In genomic region chr20:1122388-1123315, GRCh38 we compare ENCODE assay signal across 8 cellular contexts. TPM values are rescaled to one million over a fixed set of nuclear protein-coding genes. Genes with fewer than 3 reads are reported as not detected.
DNase-seq lines count a peak whose midpoint lies in the region; ATAC-seq, FAIRE-seq and TF ChIP-seq lines count a peak whose summit lies in the region.

No MANE protein-coding gene starts in this region.

- FAIRE-seq in endothelial cell of umbilical vein (lab: Jason Lieb, UNC) (peak; percentile 90), urothelium cell line (lab: Jason Lieb, UNC) (no peak)

- intact Hi-C loops in Panc1 (cut with micrococcal nuclease; ENCODE audit: unreplicated experiment) (no loop called here), endothelial cell of umbilical vein (cut with micrococcal nuclease) (no loop called here)

- peaks cover 67% of the 10 kb centered on the region for H3K4me1 Mint-ChIP-seq in activated CD4-positive, alpha-beta T cell treated with anti-CD3 and anti-CD28 coated beads, Interleukin-2, amount 10 ng/mL, durations not matched to agents 7 days and 5 days
- H3K4me1 Mint-ChIP-seq in osteocyte (ENCODE audit: unreplicated experiment): peaks cover 59% of the 10 kb centered on the region

- peak overlapping the region; percentile 73 for H3K27ac Mint-ChIP-seq in activated CD4-positive, alpha-beta T cell treated with anti-CD3 and anti-CD28 coated beads, Interleukin-2, amount 10 ng/mL, durations not matched to agents 7 days and 5 days
- H3K27ac Mint-ChIP-seq in osteocyte (ENCODE audit: unreplicated experiment): peak overlapping the region; percentile 65

- no peak for TF ChIP-seq CTCF in Panc1 (IDR thresholded peaks at IDR 0.05)
- no peak for TF ChIP-seq CTCF in endothelial cell of umbilical vein (IDR thresholded peaks at IDR 0.05; ENCODE audit: extremely low read depth in 1 of 2, insufficient read depth in 1 of 2, low read depth in 1 of 2, low read length in 2 of 2)
- TF ChIP-seq CTCF in osteocyte (IDR thresholded peaks at IDR 0.05): no peak

- H3K9ac ChIP-seq in endothelial cell of umbilical vein (replicated peaks; ENCODE audit: extremely low read depth, insufficient read depth, low read length): no peak overlapping the region

- TF ChIP-seq POLR2A in endothelial cell of umbilical vein (IDR thresholded peaks at IDR 0.05; ENCODE audit: low read depth, low read length): no peak

- H3K4me1 ChIP-seq in Panc1 (ENCODE audit: control insufficient read depth, insufficient read depth, low read length) (peaks cover 40% of the 10 kb centered on the region), endothelial cell of umbilical vein (ENCODE audit: control insufficient read depth, extremely low read depth, insufficient read depth, low read length) (peaks cover 31% of the 10 kb centered on the region)

- no peaks in the 10 kb centered on the region for H3K9me3 Mint-ChIP-seq in activated CD4-positive, alpha-beta T cell treated with anti-CD3 and anti-CD28 coated beads, Interleukin-2, amount 10 ng/mL, durations not matched to agents 7 days and 5 days
- no peaks in the 10 kb centered on the region for H3K9me3 Mint-ChIP-seq in osteocyte (ENCODE audit: unreplicated experiment)

- peak; percentile 15 for DNase-seq in activated CD4-positive, alpha-beta T cell treated with anti-CD3 and anti-CD28 coated beads, Interleukin-2, amount 10 ng/mL, durations not matched to agents 7 days and 5 days
- no peak for DNase-seq in activated CD4-positive, alpha-beta T cell treated with anti-CD3 and anti-CD28 coated beads, Interleukin-2, amount 50 U/mL, for 4 hours
- DNase-seq in Panc1 (ENCODE audit: low read depth, low spot score) (peak; percentile 30), endothelial cell of umbilical vein (ENCODE audit: low read depth, low spot score) (peak; percentile 52), osteocyte (ENCODE audit: extremely low spot score, unreplicated experiment) (no peak), NCI-H1694 (lab: John Stamatoyannopoulos, UW) (no peak), urothelium cell line (ENCODE audit: low spot score) (no peak)

- no peak overlapping the region for H3K4me2 ChIP-seq in endothelial cell of umbilical vein (ENCODE audit: insufficient read depth, low read length)

- H3K4me3 ChIP-seq in Panc1 (ENCODE audit: low read depth in 2 of 2, low read length in 2 of 2) (peak overlapping the region in 1 of 2 experiments; percentile 1; a peak in 1 of 4 replicates), endothelial cell of umbilical vein (replicated peaks in 1 of 3; ENCODE audit: insufficient read depth in 1 of 3, low read depth in 1 of 3, low read length in 3 of 3) (no peak overlapping the region)

- dilution Hi-C loops in endothelial cell of umbilical vein (cut with MboI; ENCODE audit: extremely low pct_ligation_motif_present, low sequenced_read_pairs): no loop called here

- peaks cover 69% of the 10 kb centered on the region for H3K79me2 ChIP-seq in endothelial cell of umbilical vein (ENCODE audit: control insufficient read depth, insufficient read depth, low read length)

- peaks cover 4% of the 10 kb centered on the region for H4K20me1 ChIP-seq in endothelial cell of umbilical vein (replicated peaks; ENCODE audit: control insufficient read depth, extremely low read depth, insufficient read depth, low read length)

- peaks cover 68% of the 10 kb centered on the region for H3K36me3 Mint-ChIP-seq in activated CD4-positive, alpha-beta T cell treated with anti-CD3 and anti-CD28 coated beads, Interleukin-2, amount 10 ng/mL, durations not matched to agents 7 days and 5 days (ENCODE audit: low read depth)
- H3K36me3 Mint-ChIP-seq in osteocyte (ENCODE audit: unreplicated experiment): peaks cover 35% of the 10 kb centered on the region

- H3K9me3 ChIP-seq in Panc1 (ENCODE audit: control insufficient read depth, insufficient read depth, low read depth, low read length) (no peaks in the 10 kb centered on the region), endothelial cell of umbilical vein (replicated peaks; ENCODE audit: control insufficient read depth, insufficient read depth, low read length) (no peaks in the 10 kb centered on the region)

- H3K36me3 ChIP-seq in Panc1 (ENCODE audit: control insufficient read depth, insufficient read depth, low read length): peaks cover 20% of the 10 kb centered on the region
- H3K36me3 ChIP-seq in endothelial cell of umbilical vein (ENCODE audit: control insufficient read depth in 2 of 2, extremely low read depth in 1 of 2, insufficient read depth in 2 of 2, low read length in 2 of 2): peaks cover 11 to 20% of the 10 kb centered on the region in 2 experiments

- H3K27ac ChIP-seq in Panc1 (ENCODE audit: low read length) (peak overlapping the region; percentile 11; the same call in 1 of the 2 replicates), endothelial cell of umbilical vein (ENCODE audit: insufficient read depth, low read depth, low read length) (no peak overlapping the region)

- no TSS peak for BruUV-seq in Panc1 (replicated peaks; lab: Mats Ljungman, UMichigan)
- no TSS peak for BruUV-seq in endothelial cell of umbilical vein (replicated peaks; lab: Mats Ljungman, UMichigan)

- in situ Hi-C loops in Panc1 (cut with HindIII; ENCODE audit: low pct_unique_long_range_greater_than_20kb, low sequenced_read_pairs): no loop called here

- H3K27me3 Mint-ChIP-seq in activated CD4-positive, alpha-beta T cell treated with anti-CD3 and anti-CD28 coated beads, Interleukin-2, amount 10 ng/mL, durations not matched to agents 7 days and 5 days: no peaks in the 10 kb centered on the region
- H3K27me3 Mint-ChIP-seq in osteocyte (ENCODE audit: unreplicated experiment): no peaks in the 10 kb centered on the region

- H3K9me1 ChIP-seq in endothelial cell of umbilical vein (replicated peaks; ENCODE audit: control insufficient read depth, extremely low read depth, insufficient read depth, low read length): no peaks in the 10 kb centered on the region

- POLR2A ChIA-PET in activated CD4-positive, alpha-beta T cell treated with anti-CD3 and anti-CD28 coated beads, Interleukin-2, amount 10 ng/mL, durations not matched to agents 7 days and 5 days (lab: Charles Lee): no interaction called here
- POLR2A ChIA-PET in Panc1 (lab: Charles Lee) (no interaction called here), endothelial cell of umbilical vein (lab: Charles Lee) (no interaction called here)

- ATAC-seq in Panc1: no peak
- no peak for ATAC-seq in HG02981 (IDR thresholded peaks at IDR 0.05; ENCODE audit: unreplicated experiment)

- no peaks in the 10 kb centered on the region for H3K27me3 ChIP-seq in Panc1 (ENCODE audit: control insufficient read depth, insufficient read depth, low read length)
- H3K27me3 ChIP-seq in endothelial cell of umbilical vein (ENCODE audit: control insufficient read depth in 2 of 2, insufficient read depth in 2 of 2, low read length in 2 of 2): no peaks in the 10 kb centered on the region

- no peak overlapping the region for H2AFZ ChIP-seq in endothelial cell of umbilical vein (ENCODE audit: low read depth, low read length)

- H3K4me3 Mint-ChIP-seq in activated CD4-positive, alpha-beta T cell treated with anti-CD3 and anti-CD28 coated beads, Interleukin-2, amount 10 ng/mL, durations not matched to agents 7 days and 5 days: peak overlapping the region; percentile 42
- no peak overlapping the region for H3K4me3 Mint-ChIP-seq in osteocyte (ENCODE audit: unreplicated experiment)

- CTCF ChIA-PET in activated CD4-positive, alpha-beta T cell treated with anti-CD3 and anti-CD28 coated beads, Interleukin-2, amount 10 ng/mL, durations not matched to agents 7 days and 5 days (lab: Charles Lee): interaction anchor here (1.3 kb wide), 1 partner anchor 14 kb away, joined by 3 read pairs; no protein-coding TSS in a partner anchor
- CTCF ChIA-PET in Panc1 (lab: Charles Lee): no interaction called here
- CTCF ChIA-PET in endothelial cell of umbilical vein (lab: Charles Lee): no interaction called here

TF ChIP-seq in endothelial cell of umbilical vein, 7 proteins besides CTCF, POLR2A, EP300 and RAD21:
- TF ChIP-seq POLR2AphosphoS5 (IDR thresholded peaks at IDR 0.05; ENCODE audit: insufficient read depth, low read depth, low read length): no peak
- TF ChIP-seq MYC (IDR thresholded peaks at IDR 0.05; ENCODE audit: low read depth, low read length): no peak
- TF ChIP-seq, protein P1, sequence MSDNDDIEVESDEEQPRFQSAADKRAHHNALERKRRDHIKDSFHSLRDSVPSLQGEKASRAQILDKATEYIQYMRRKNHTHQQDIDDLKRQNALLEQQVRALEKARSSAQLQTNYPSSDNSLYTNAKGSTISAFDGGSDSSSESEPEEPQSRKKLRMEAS (IDR thresholded peaks at IDR 0.05; ENCODE audit: insufficient read depth, insufficient read length): no peak

RNA-seq across cellular contexts. Expression of gene PSMF1, which starts 4.2 kb away (rescaled TPM):
- total RNA-seq in activated CD4-positive, alpha-beta T cell treated with anti-CD3 and anti-CD28 coated beads, Interleukin-2, amount 10 ng/mL, durations not matched to agents 7 days and 5 days: 100 to 1,000 TPM; 127 to 143 TPM
- total RNA-seq in Panc1 (2021; ENCODE audit: unreplicated experiment) (161 TPM), endothelial cell of umbilical vein (140 and 142 TPM in 2 replicates), osteocyte (129 and 144 TPM in 2 replicates)
- 193 TPM for polyA plus RNA-seq in Panc1 (2012; ENCODE audit: insufficient read length)
- polyA plus RNA-seq in endothelial cell of umbilical vein: 166 and 354 TPM in 2 replicates
- 182 and 258 TPM in 2 replicates for polyA plus RNA-seq in endothelial cell of umbilical vein (2011; cell fraction: cytosol; rRNA removed)
- polyA plus RNA-seq in endothelial cell of umbilical vein (2011; cell fraction: nucleus; rRNA removed): 86.0 and 117 TPM in 2 replicates
- polyA plus RNA-seq in endothelial cell of umbilical vein (2012): 188 and 195 TPM in 2 replicates
- polyA minus RNA-seq in endothelial cell of umbilical vein: 62.6 and 67.5 TPM in 2 replicates
- polyA minus RNA-seq in endothelial cell of umbilical vein (2011; cell fraction: cytosol; rRNA and poly(A)+ RNA removed): 23.2 TPM
- 30.0 and 35.6 TPM in 2 replicates for polyA minus RNA-seq in endothelial cell of umbilical vein (2011; cell fraction: nucleus; rRNA and poly(A)+ RNA removed)

Comparison
In these comparisons a context has a peak if more than half of its experiments do, and no peak if none do; other contexts are left out.
1. DNase-seq: peak in activated CD4-positive, alpha-beta T cell treated with anti-CD3 and anti-CD28 coated beads, Interleukin-2, amount 10 ng/mL, durations not matched to agents 7 days and 5 days (single experiment), Panc1 (single experiment) and endothelial cell of umbilical vein (single experiment); none in activated CD4-positive, alpha-beta T cell treated with anti-CD3 and anti-CD28 coated beads, Interleukin-2, amount 50 U/mL, for 4 hours (0 of 2), osteocyte (single experiment), NCI-H1694 (single experiment) and urothelium cell line (single experiment).